Comparison of ENCODE assay signal across 19 cellular contexts in genomic region chr2:100413586-100413985, GRCh38. TPM values are rescaled to one million over a fixed set of nuclear protein-coding genes. Genes with fewer than 3 reads are reported as not detected.
"Had no signal": no experiment of that assay in that cellular context is flagged by ENCODE, and none has a peak within 500 bp of the region (broad histone marks: within the 10 kb centered on the region; RNA-seq: fewer than 3 reads in every experiment).

No MANE protein-coding gene starts in this region.

- FAIRE-seq: keratinocyte had no signal

- H3K9me3 Mint-ChIP-seq: activated T-cell treated with anti-CD3 and anti-CD28 coated beads, Interleukin-2, amount 50 U/mL, for 4 hours; stimulated activated naive B cell treated with anti-CD40 and anti-IgM and Interleukin-4, amounts not matched to agents 10 μg/mL and 1 μg/mL and 100 μg/mL, for 72 hours; T-helper 1 cell treated with Interleukin-12 subunit alpha and Interleukin-12 subunit beta and Interleukin-4 antibody, amounts not matched to agents 30 μg/mL and 1 μg/mL, for 36 hours had no signal

- H3K4me3 ChIP-seq: esophagus squamous epithelium, left ventricle myocardium inferior, smooth muscle cell, upper lobe of right lung had no signal

- ATAC-seq: activated T-cell treated with anti-CD3 and anti-CD28 coated beads, Interleukin-2, amount 50 U/mL, for 4 hours; right cardiac atrium; stimulated activated naive B cell treated with anti-CD40 and anti-IgM and Interleukin-4, amounts not matched to agents 10 μg/mL and 1 μg/mL and 100 μg/mL, for 72 hours; upper lobe of right lung had no signal

- H3K27me3 ChIP-seq: brain microvascular endothelial cell, upper lobe of right lung had no signal

- H3K27ac Mint-ChIP-seq: stimulated activated naive B cell treated with anti-CD40 and anti-IgM and Interleukin-4, amounts not matched to agents 10 μg/mL and 1 μg/mL and 100 μg/mL, for 72 hours; T-helper 1 cell treated with Interleukin-12 subunit alpha and Interleukin-12 subunit beta and Interleukin-4 antibody, amounts not matched to agents 30 μg/mL and 1 μg/mL, for 36 hours had no signal

- H3K27me3 Mint-ChIP-seq: activated naive CD8-positive, alpha-beta T cell; stimulated activated naive B cell treated with anti-CD40 and anti-IgM and Interleukin-4, amounts not matched to agents 10 μg/mL and 1 μg/mL and 100 μg/mL, for 72 hours had no signal

- H3K36me3 ChIP-seq: upper lobe of right lung had no signal

- H3K27ac ChIP-seq: brain microvascular endothelial cell, esophagus squamous epithelium, left ventricle myocardium inferior, upper lobe of right lung had no signal

- H3K9me3 ChIP-seq: esophagus squamous epithelium, left ventricle myocardium inferior, upper lobe of right lung had no signal

- H3K4me3 Mint-ChIP-seq: activated naive CD8-positive, alpha-beta T cell; activated T-cell treated with anti-CD3 and anti-CD28 coated beads, Interleukin-2, amount 50 U/mL, for 4 hours; T-helper 1 cell treated with Interleukin-12 subunit alpha and Interleukin-12 subunit beta and Interleukin-4 antibody, amounts not matched to agents 30 μg/mL and 1 μg/mL, for 36 hours had no signal

- DNase-seq: activated CD4-positive, alpha-beta T cell treated with anti-CD3 and anti-CD28 coated beads, Interleukin-2, amount 50 U/mL, for 1 hour; activated CD4-positive, CD25-positive, alpha-beta regulatory T cell; activated gamma-delta T cell; activated T-cell treated with anti-CD3 and anti-CD28 coated beads, Interleukin-2, amount 50 U/mL, for 4 hours; brain microvascular endothelial cell; cerebellar nuclear complex; esophagus squamous epithelium; foreskin fibroblast; left ventricle myocardium inferior; mesenchymal stem cell; right cardiac atrium; stimulated activated naive B cell treated with anti-CD40 and anti-IgM and Interleukin-4, amounts not matched to agents 10 μg/mL and 1 μg/mL and 100 μg/mL, for 72 hours; upper lobe of right lung had no signal

RNA-seq across cellular contexts. Expression of gene NMS, which starts 56.7 kb away (rescaled TPM):
- total RNA-seq: activated T-cell treated with anti-CD3 and anti-CD28 coated beads, Interleukin-2, amount 50 U/mL, for 4 hours; dermis microvascular lymphatic vessel endothelial cell; esophagus squamous epithelium; left ventricle myocardium inferior; right cardiac atrium; smooth muscle cell; subcutaneous adipose tissue; upper lobe of right lung had no signal
- polyA plus RNA-seq: keratinocyte, right cardiac atrium, smooth muscle cell had no signal
